In genomic region chr3:123980539-123980938, GRCh38 we compare ENCODE assay signal across 24 cellular contexts. TPM values are rescaled to one million over a fixed set of nuclear protein-coding genes. Genes with fewer than 3 reads are reported as not detected.
DNase-seq lines count a peak whose midpoint lies in the region; FAIRE-seq and TF ChIP-seq lines count a peak whose summit lies in the region.
"Had no signal": no experiment of that assay in that cellular context is flagged by ENCODE, and none has a peak within 500 bp of the region (broad histone marks: within the 10 kb centered on the region; RNA-seq: fewer than 3 reads in every experiment).

No MANE protein-coding gene starts in this region.

- POLR2A ChIA-PET in MCF 10A (lab: Yijun Ruan, JAX) (no interaction called here), H1 (lab: Charles Lee; ENCODE audit: partially characterized antibody) (interaction anchor here (0.8 kb wide), 1 partner anchor 11 kb away, joined by 3 read pairs; no protein-coding TSS in a partner anchor)

- H3K27me3 Mint-ChIP-seq in MCF 10A (ENCODE audit: insufficient read depth, unreplicated experiment) (peaks cover 56% of the 10 kb centered on the region), nephron (ENCODE audit: low read depth) (peaks cover 44% of the 10 kb centered on the region), type B pancreatic cell (peaks cover 53% of the 10 kb centered on the region)

- H3K27ac Mint-ChIP-seq in MCF 10A (ENCODE audit: low read depth, unreplicated experiment) (no peak overlapping the region), nephron (peak overlapping the region in 1 of 3 experiments; percentile 53), type B pancreatic cell (no peak overlapping the region)
- H3K27ac Mint-ChIP-seq: activated CD8-positive, alpha-beta T cell treated with anti-CD3 and anti-CD28 coated beads for 36 hours; activated naive CD4-positive, alpha-beta T cell treated with anti-CD3 and anti-CD28 coated beads, Interleukin-2, amount 50 U/mL, for 72 hours; T-helper 1 cell treated with Interleukin-12 subunit alpha and Interleukin-12 subunit beta and Interleukin-4 antibody, amounts not matched to agents 30 μg/mL and 1 μg/mL, for 36 hours had no signal

- H2BK120ac ChIP-seq in H1 (replicated peaks; ENCODE audit: low read depth, low read length): no peak overlapping the region

- TF ChIP-seq CTCF in breast epithelium (IDR thresholded peaks at IDR 0.05) (no peak), MCF 10A (IDR thresholded peaks at IDR 0.05; ENCODE audit: unreplicated experiment) (no peak), H1 (IDR thresholded peaks at IDR 0.05; ENCODE audit: control extremely low read depth in 1 of 3, insufficient read depth in 1 of 3, low read depth in 1 of 3, low read length in 3 of 3) (no peak), nephron (IDR thresholded peaks at IDR 0.05; ENCODE audit: unreplicated experiment in 3 of 3) (no peak), type B pancreatic cell (conservative IDR thresholded peaks at IDR 0.05) (no peak), transverse colon (IDR thresholded peaks at IDR 0.05) (no peak), D721Med (IDR thresholded peaks at IDR 0.05; ENCODE audit: insufficient read depth, missing control alignments) (no peak)

- peak overlapping the region in 2 of 3 donors; percentile 42 to 62 for H3K4me3 ChIP-seq in breast epithelium
- peak overlapping the region in 1 of 4 experiments; percentile 56; a peak in 5 of 8 replicates for H3K4me3 ChIP-seq in H1 (ENCODE audit: extremely low read depth in 1 of 4, insufficient read depth in 2 of 4, low read depth in 3 of 4, low read length in 4 of 4)
- peak overlapping the region in 1 of 4 donors; percentile 31 for H3K4me3 ChIP-seq in transverse colon
- H3K4me3 ChIP-seq: BLaER1, body of pancreas, PC-9, SJCRH30 had no signal

- H2BK20ac ChIP-seq in H1 (ENCODE audit: low read length): no peak overlapping the region

- H2AFZ ChIP-seq in H1 (ENCODE audit: low read length): peak overlapping the region; percentile 94
- H2AFZ ChIP-seq: PC-9 had no signal

- no peak overlapping the region for H3K23ac ChIP-seq in H1 (ENCODE audit: insufficient read length)

- TF ChIP-seq POLR2A in breast epithelium (IDR thresholded peaks at IDR 0.05) (no peak), H1 (IDR thresholded peaks at IDR 0.05; ENCODE audit: control extremely low read depth in 1 of 2, low read depth in 2 of 2, low read length in 2 of 2) (no peak), transverse colon (IDR thresholded peaks at IDR 0.05) (no peak)

- H3K4me1 Mint-ChIP-seq in MCF 10A (ENCODE audit: insufficient read depth, unreplicated experiment) (peaks cover 9% of the 10 kb centered on the region), nephron (no peaks in the 10 kb centered on the region), type B pancreatic cell (ENCODE audit: unreplicated experiment) (peaks cover 5% of the 10 kb centered on the region)

- intact Hi-C loops in breast epithelium (cut with DNase I; ENCODE audit: low total_unique reads): loop anchor here (5.0 kb wide), 1 partner anchor 687 kb away; no protein-coding TSS in a partner anchor
- intact Hi-C loops in MCF 10A (cut with micrococcal nuclease): loop anchor here (5.0 kb wide), 1 partner anchor 328 kb away; no protein-coding TSS in a partner anchor
- intact Hi-C loops in transverse colon (cut with DNase I; ENCODE audit: low total_unique reads): no loop called here

- H3K9me3 Mint-ChIP-seq in MCF 10A (ENCODE audit: unreplicated experiment) (no peaks in the 10 kb centered on the region), nephron (peaks cover 14% of the 10 kb centered on the region), type B pancreatic cell (peaks cover 7% of the 10 kb centered on the region)
- H3K9me3 Mint-ChIP-seq: activated CD8-positive, alpha-beta T cell treated with anti-CD3 and anti-CD28 coated beads for 36 hours; activated naive CD4-positive, alpha-beta T cell treated with anti-CD3 and anti-CD28 coated beads, Interleukin-2, amount 50 U/mL, for 72 hours; T-helper 1 cell treated with Interleukin-12 subunit alpha and Interleukin-12 subunit beta and Interleukin-4 antibody, amounts not matched to agents 30 μg/mL and 1 μg/mL, for 36 hours had no signal

- no peaks in the 10 kb centered on the region for H3K79me1 ChIP-seq in H1 (ENCODE audit: low read depth, low read length)

- no peak overlapping the region for H3K56ac ChIP-seq in H1 (replicated peaks; ENCODE audit: insufficient read length, low read depth, low read length)

- H3K36me3 ChIP-seq in breast epithelium (no peaks in the 10 kb centered on the region), H1 (ENCODE audit: control insufficient read depth in 2 of 4, insufficient read depth in 4 of 4, low read length in 3 of 4) (no peaks in the 10 kb centered on the region), transverse colon (no peaks in the 10 kb centered on the region)
- H3K36me3 ChIP-seq: BLaER1, gastrocnemius medialis, SJCRH30 had no signal

- no peaks in the 10 kb centered on the region for H3K9me3 ChIP-seq in breast epithelium
- H3K9me3 ChIP-seq in H1 (ENCODE audit: insufficient read depth in 2 of 2, low read depth in 1 of 2, low read length in 1 of 2): no peaks in the 10 kb centered on the region
- H3K9me3 ChIP-seq in transverse colon: no peaks in the 10 kb centered on the region
- H3K9me3 ChIP-seq: BLaER1, body of pancreas, gastrocnemius medialis had no signal

- H3K4me2 ChIP-seq in H1 (ENCODE audit: insufficient read depth in 1 of 2, low read depth in 2 of 2, low read length in 2 of 2): peak overlapping the region; percentile 40 to 90
- H3K4me2 ChIP-seq: PC-9 had no signal

- H3K4ac ChIP-seq in H1 (replicated peaks; ENCODE audit: insufficient read length, low read depth, low read length): no peak overlapping the region

- H2BK5ac ChIP-seq in H1 (ENCODE audit: low read depth, low read length): no peak overlapping the region

- H3K27ac ChIP-seq in breast epithelium (no peak overlapping the region), H1 (ENCODE audit: low read depth, low read length) (no peak overlapping the region), transverse colon (no peak overlapping the region)
- H3K27ac ChIP-seq: 22Rv1, BLaER1, body of pancreas, gastrocnemius medialis, PC-9, SJCRH30 had no signal

- H3K27me3 ChIP-seq in breast epithelium: no peaks in the 10 kb centered on the region
- peaks cover 0 to 4% (median 0%) of the 10 kb centered on the region in 4 experiments; a peak in 3 of 7 replicates for H3K27me3 ChIP-seq in H1 (replicated peaks in 1 of 4; ENCODE audit: control insufficient read depth in 3 of 4, extremely low read depth in 1 of 4, insufficient read depth in 3 of 4, low read length in 3 of 4)
- peaks cover 12% of the 10 kb centered on the region for H3K27me3 ChIP-seq in transverse colon
- H3K27me3 ChIP-seq: BLaER1, body of pancreas, SJCRH30 had no signal

- BruUV-seq in MCF 10A (replicated peaks; lab: Mats Ljungman, UMichigan): no TSS peak

- DNase-seq in breast epithelium (ENCODE audit: low spot score in 2 of 2): no peak
- DNase-seq in MCF 10A (ENCODE audit: unreplicated experiment): no peak
- no peak for DNase-seq in H1 (ENCODE audit: low read depth in 1 of 2, low spot score in 2 of 2)
- no peak for DNase-seq in type B pancreatic cell (ENCODE audit: extremely low spot score, unreplicated experiment)
- no peak for DNase-seq in transverse colon
- no peak for DNase-seq in dedifferentiated amniotic fluid mesenchymal stem cell (ENCODE audit: extremely low spot score)
- DNase-seq in D721Med (ENCODE audit: insufficient read length, low spot score): no peak
- DNase-seq: cortex of kidney; stimulated activated naive CD4-positive, alpha-beta T cell treated with Interleukin-2 at 50 U/mL for 16 hours had no signal

- H4K5ac ChIP-seq in H1 (ENCODE audit: insufficient read length, low read depth, low read length): no peak overlapping the region

- H3K4me3 Mint-ChIP-seq in MCF 10A (ENCODE audit: unreplicated experiment): no peak overlapping the region
- peak overlapping the region; percentile 75 to 82 (median 81) for H3K4me3 Mint-ChIP-seq in nephron
- peak overlapping the region; percentile 74 for H3K4me3 Mint-ChIP-seq in type B pancreatic cell
- H3K4me3 Mint-ChIP-seq: activated CD8-positive, alpha-beta T cell treated with anti-CD3 and anti-CD28 coated beads for 36 hours; T-helper 1 cell treated with Interleukin-12 subunit alpha and Interleukin-12 subunit beta and Interleukin-4 antibody, amounts not matched to agents 30 μg/mL and 1 μg/mL, for 36 hours had no signal

- H3K4me1 ChIP-seq in breast epithelium (no peaks in the 10 kb centered on the region), H1 (replicated peaks in 1 of 4; ENCODE audit: control insufficient read depth in 3 of 4, insufficient read depth in 4 of 4, low read length in 3 of 4) (no peaks in the 10 kb centered on the region; a peak in 1 of 7 replicates), transverse colon (peaks cover 0 to 23% (median 9%) of the 10 kb centered on the region in 4 donors)
- H3K4me1 ChIP-seq: BLaER1, SJCRH30 had no signal

- H3K18ac ChIP-seq in H1 (ENCODE audit: extremely low read depth, low read length): no peak overlapping the region

- no peaks in the 10 kb centered on the region for H3K79me2 ChIP-seq in H1 (ENCODE audit: control insufficient read depth in 1 of 2, insufficient read depth in 2 of 2, low read length in 2 of 2)

- H2BK15ac ChIP-seq in H1 (ENCODE audit: low read length): no peak overlapping the region

- TF ChIP-seq EP300 in H1 (IDR thresholded peaks at IDR 0.05; ENCODE audit: borderline replicate concordance in 1 of 2, low read depth in 2 of 2, low read length in 2 of 2) (no peak), transverse colon (IDR thresholded peaks at IDR 0.05; ENCODE audit: low read depth) (no peak)

- no peaks in the 10 kb centered on the region for H3K23me2 ChIP-seq in H1 (ENCODE audit: low read depth, low read length)

- 91% methylated on average over 4 of the region's 4 CpGs; no CpG with 5 or more reads in 1 of the 2 experiments for WGBS in H1 (ENCODE audit: extremely low coverage in 1 of 2, insufficient coverage in 1 of 2, insufficient read length in 1 of 2, insufficient replicate concordance in 2 of 2, low coverage in 1 of 2, low lambda C conversion rate in 2 of 2, missing lambda C conversion rate in 1 of 2), 2 experiments
- WGBS in transverse colon (ENCODE audit: low coverage in 1 of 2), 2 donors: 70 to 77% methylated on average over 3 to 4 of the region's 4 CpGs

- in situ Hi-C loops in transverse colon (cut with MboI; ENCODE audit: low pct_ligation_motif_present in 1 of 4, low pct_unique_long_range_greater_than_20kb in 1 of 4, low sequenced_read_pairs in 3 of 4): no loop called here

- no peak overlapping the region for H4K8ac ChIP-seq in H1 (ENCODE audit: extremely low read depth, insufficient read depth, low read length)

- FAIRE-seq in H1 (lab: Jason Lieb, UNC) (no peak), D721Med (lab: Jason Lieb, UNC) (no peak)

- H2AK5ac ChIP-seq in H1 (ENCODE audit: low read depth, low read length): no peak overlapping the region

- no peak overlapping the region for H4K91ac ChIP-seq in H1 (replicated peaks; ENCODE audit: insufficient read length, low read length)

- no peak overlapping the region; a peak in 2 of 7 replicates for H3K9ac ChIP-seq in H1 (replicated peaks in 1 of 4; ENCODE audit: extremely low read depth in 1 of 4, low read depth in 3 of 4, low read length in 3 of 4)
- H3K9ac ChIP-seq: BLaER1 had no signal

- H3K36me3 Mint-ChIP-seq in MCF 10A (ENCODE audit: insufficient read depth, unreplicated experiment) (no peaks in the 10 kb centered on the region), nephron (ENCODE audit: low read depth) (no peaks in the 10 kb centered on the region), type B pancreatic cell (no peaks in the 10 kb centered on the region)
- H3K36me3 Mint-ChIP-seq: activated naive CD4-positive, alpha-beta T cell treated with anti-CD3 and anti-CD28 coated beads, Interleukin-2, amount 50 U/mL, for 72 hours had no signal

- TF ChIP-seq RAD21 in H1 (IDR thresholded peaks at IDR 0.05 in 1 of 2, conservative IDR thresholded peaks at IDR 0.05 in 1 of 2; ENCODE audit: low read depth in 2 of 2, low read length in 2 of 2): no peak

- H4K20me1 ChIP-seq in H1 (replicated peaks in 1 of 2; ENCODE audit: control insufficient read depth in 1 of 2, insufficient read depth in 2 of 2, low read length in 2 of 2): no peaks in the 10 kb centered on the region
- H4K20me1 ChIP-seq: BLaER1 had no signal

- no peak overlapping the region for H3K14ac ChIP-seq in H1 (ENCODE audit: insufficient read length)

- no peak overlapping the region for H2BK12ac ChIP-seq in H1 (ENCODE audit: low read depth, low read length)

- CTCF ChIA-PET in MCF 10A (lab: Yijun Ruan, JAX) (interaction anchor here (0.6 to 3.1 kb wide), 17 partner anchors 9 to 888 kb away, joined by 3 to 17 read pairs (median 3); partner anchors contain the start of gene CCDC14), H1 (lab: Charles Lee; ENCODE audit: partially characterized antibody) (interaction anchor here (0.6 to 1.8 kb wide), 14 partner anchors 9 to 576 kb away, joined by 3 to 16 read pairs (median 3); no protein-coding TSS in a partner anchor)

RNA-seq across cellular contexts. Expression of gene ROPN1, which starts 11.4 kb away (rescaled TPM):
- total RNA-seq in breast epithelium (1 to 10 TPM in 2 of 3 donors, not detected in 1; 2.3 to 6.1 TPM), MCF 10A (2022) (not detected in 2 replicates), type B pancreatic cell (ENCODE audit: low replicate concordance) (not detected in 2 replicates), transverse colon (1 to 10 TPM in 3 of 4 donors, not detected in 1; 1.9 to 3.4 (median 3.0) TPM)
- total RNA-seq in H1 (2021; fragmentation: NEBNext Ultra II Directional; extraction: Animal tissue kit (Norgen Biotek cat#: 25700)): 0.44 TPM in 1 of 2 replicates, not detected in the other
- polyA plus RNA-seq in H1 (2011; rRNA removed): 0.03 and 0.06 TPM in 2 replicates
- polyA plus RNA-seq in H1 (2011; cell fraction: cytosol; rRNA removed): 0.10 TPM
- 0.17 TPM for polyA plus RNA-seq in H1 (2011; cell fraction: nucleus; rRNA removed)
- polyA plus RNA-seq in H1 (2012, experiment 1 of 2): not detected in 4 replicates
- not detected for polyA plus RNA-seq in H1 (2012, experiment 2 of 2)
- polyA plus RNA-seq in H1 (2013, experiment 1 of 2): 0.08 TPM
- polyA plus RNA-seq in H1 (2013, experiment 2 of 2): 0.06 TPM
- polyA minus RNA-seq in H1 (2011; rRNA and poly(A)+ RNA removed): not detected in 2 replicates
- polyA minus RNA-seq in H1 (2011; cell fraction: cytosol; rRNA and poly(A)+ RNA removed): not detected
- polyA minus RNA-seq in H1 (2011; cell fraction: nucleus; rRNA and poly(A)+ RNA removed): not detected
- total RNA-seq: activated CD8-positive, alpha-beta T cell treated with anti-CD3 and anti-CD28 coated beads for 36 hours; activated naive CD4-positive, alpha-beta T cell treated with anti-CD3 and anti-CD28 coated beads, Interleukin-2, amount 50 U/mL, for 72 hours; body of pancreas; G401; gastrocnemius medialis; H4; mononuclear cell; PC-9; sciatic nerve; SJCRH30; ureter had no signal

RNA-seq across cellular contexts. Expression of gene CCDC14, which starts 19.5 kb away (rescaled TPM):
- 10 to 100 TPM; 43.2 to 94.7 (median 49.5) TPM for total RNA-seq in breast epithelium
- total RNA-seq in MCF 10A (2022): 23.8 and 31.1 TPM in 2 replicates
- total RNA-seq in H1 (2021; fragmentation: NEBNext Ultra II Directional; extraction: Animal tissue kit (Norgen Biotek cat#: 25700)): 53.6 and 55.2 TPM in 2 replicates
- 66.9 and 95.7 TPM in 2 replicates for polyA plus RNA-seq in H1 (2011; rRNA removed)
- 65.6 TPM for polyA plus RNA-seq in H1 (2011; cell fraction: cytosol; rRNA removed)
- 328 TPM for polyA plus RNA-seq in H1 (2011; cell fraction: nucleus; rRNA removed)
- 59.6 to 96.5 TPM (median 73.7 TPM) in 4 replicates for polyA plus RNA-seq in H1 (2012, experiment 1 of 2)
- 3.0 TPM for polyA plus RNA-seq in H1 (2012, experiment 2 of 2)
- polyA plus RNA-seq in H1 (2013, experiment 1 of 2): 74.9 TPM
- 67.3 TPM for polyA plus RNA-seq in H1 (2013, experiment 2 of 2)
- 135 and 173 TPM in 2 replicates for polyA minus RNA-seq in H1 (2011; rRNA and poly(A)+ RNA removed)
- 36.1 TPM for polyA minus RNA-seq in H1 (2011; cell fraction: cytosol; rRNA and poly(A)+ RNA removed)
- 262 TPM for polyA minus RNA-seq in H1 (2011; cell fraction: nucleus; rRNA and poly(A)+ RNA removed)
- total RNA-seq in type B pancreatic cell (ENCODE audit: low replicate concordance): 39.9 and 83.3 TPM in 2 replicates
- 100 to 1,000 TPM in 3 of 4 donors, 10 to 100 TPM in 1; 93.1 to 117 (median 110) TPM for total RNA-seq in transverse colon

RNA-seq across cellular contexts. Expression of gene KALRN, which starts 52.6 kb away (rescaled TPM):
- total RNA-seq in breast epithelium: 10 to 100 TPM; 36.3 to 82.3 (median 47.3) TPM
- 0.05 TPM in 1 of 2 replicates, not detected in the other for total RNA-seq in MCF 10A (2022)
- 7.0 and 8.5 TPM in 2 replicates for total RNA-seq in H1 (2021; fragmentation: NEBNext Ultra II Directional; extraction: Animal tissue kit (Norgen Biotek cat#: 25700))
- polyA plus RNA-seq in H1 (2011; rRNA removed): 3.5 and 4.2 TPM in 2 replicates
- polyA plus RNA-seq in H1 (2011; cell fraction: cytosol; rRNA removed): 5.5 TPM
- 13.2 TPM for polyA plus RNA-seq in H1 (2011; cell fraction: nucleus; rRNA removed)
- 3.7 to 5.5 TPM (median 4.4 TPM) in 4 replicates for polyA plus RNA-seq in H1 (2012, experiment 1 of 2)
- 1.2 TPM for polyA plus RNA-seq in H1 (2012, experiment 2 of 2)
- 3.0 TPM for polyA plus RNA-seq in H1 (2013, experiment 1 of 2)
- polyA plus RNA-seq in H1 (2013, experiment 2 of 2): 2.9 TPM
- 21.7 and 24.4 TPM in 2 replicates for polyA minus RNA-seq in H1 (2011; rRNA and poly(A)+ RNA removed)
- 3.4 TPM for polyA minus RNA-seq in H1 (2011; cell fraction: cytosol; rRNA and poly(A)+ RNA removed)
- polyA minus RNA-seq in H1 (2011; cell fraction: nucleus; rRNA and poly(A)+ RNA removed): 42.3 TPM
- 36.4 and 57.0 TPM in 2 replicates for total RNA-seq in type B pancreatic cell (ENCODE audit: low replicate concordance)
- total RNA-seq in transverse colon: 100 to 1,000 TPM in 2 of 4 donors, 10 to 100 TPM in 2; 76.5 to 308 (median 90.3) TPM
